1 cellular context compared by ENCODE assay signal in genomic region chr1:67138813-67139539, GRCh38.
TF ChIP-seq lines count a peak whose summit lies in the region.

No MANE protein-coding gene starts in this region.

TF ChIP-seq in HepG2, 621 proteins besides CTCF, POLR2A, EP300 and RAD21 (continued from another document):
- TF ChIP-seq HNF1A (IDR thresholded peaks at IDR 0.05; ENCODE audit: low read depth): peak; percentile 46
- peak; percentile 34; the same call in 1 of the 2 replicates for TF ChIP-seq HNF1A (CRISPR knock-in tag; IDR thresholded peaks at IDR 0.05; ENCODE audit: borderline replicate concordance)
- TF ChIP-seq TBX3 (IDR thresholded peaks at IDR 0.05; ENCODE audit: borderline replicate concordance): no peak
- TF ChIP-seq ZNF451 (CRISPR knock-in tag; IDR thresholded peaks at IDR 0.05): no peak
- TF ChIP-seq ZNF513 (CRISPR knock-in tag; conservative IDR thresholded peaks at IDR 0.05): no peak
- TF ChIP-seq DR1 (CRISPR knock-in tag; IDR thresholded peaks at IDR 0.05): no peak
- TF ChIP-seq HNF4A (CRISPR knock-in tag; IDR thresholded peaks at IDR 0.05): peak; percentile 15; the same call in 1 of the 2 replicates
TF ChIP-seq in HepG2: peak in this region for 2.
